ENCODE assay signal across 10 cellular contexts in the genomic region with DNA sequence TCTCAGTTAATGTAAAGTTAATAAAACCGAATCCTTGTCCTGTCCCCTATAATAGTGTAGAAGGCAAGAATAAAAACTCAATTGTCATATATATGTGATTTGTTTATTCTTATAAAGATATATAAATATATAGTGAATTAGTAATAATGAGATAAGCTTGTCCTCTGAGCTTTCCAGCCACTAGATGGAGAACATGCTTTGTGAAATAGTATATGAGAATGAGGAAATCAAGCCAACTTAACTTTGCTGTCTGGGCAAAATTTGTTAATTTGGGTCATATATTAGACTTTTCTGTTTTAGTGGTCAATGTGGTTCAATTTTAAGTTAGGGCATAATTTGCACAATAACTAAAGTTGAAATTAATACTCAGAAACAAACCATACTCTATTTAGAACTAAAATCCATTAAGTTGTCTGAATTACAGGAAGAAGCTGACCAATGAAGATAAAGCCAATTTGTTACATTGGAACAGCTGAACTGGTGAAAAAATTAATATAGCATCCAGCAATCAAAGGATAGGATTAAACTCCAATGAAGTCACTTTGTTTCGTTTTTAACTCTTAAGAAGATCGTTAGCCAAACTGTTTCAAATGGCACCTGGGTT.
DNase-seq lines count a peak whose midpoint lies in the region; FAIRE-seq and TF ChIP-seq lines count a peak whose summit lies in the region.
"Had no signal": no experiment of that assay in that cellular context is flagged by ENCODE, and none has a peak within 500 bp of the region (broad histone marks: within the 10 kb centered on the region; RNA-seq: fewer than 3 reads in every experiment).

No MANE protein-coding gene starts in this region.

- no peak for TF ChIP-seq POLR2A in sigmoid colon (IDR thresholded peaks at IDR 0.05)

- intact Hi-C loops in kidney (cut with DNase I) (loop anchor here (10.0 kb wide), 1 partner anchor 1172 kb away; no protein-coding TSS in a partner anchor), sigmoid colon (cut with DNase I) (no loop called here)

- H3K27me3 ChIP-seq in brain microvascular endothelial cell (replicated peaks) = no peaks in the 10 kb centered on the region
- no peaks in the 10 kb centered on the region for H3K27me3 ChIP-seq in MG63
- no peaks in the 10 kb centered on the region for H3K27me3 ChIP-seq in sigmoid colon

- in situ Hi-C loops in brain microvascular endothelial cell (cut with HindIII; ENCODE audit: low pct_ligation_motif_present, low sequenced_read_pairs) = no loop called here

- 72 to 76% methylated on average over 3 of the region's 3 CpGs for WGBS in sigmoid colon, 2 donors

- no peak overlapping the region for H3K27ac Mint-ChIP-seq in nephron
- H3K27ac Mint-ChIP-seq: stimulated activated naive CD8-positive, alpha-beta T cell treated with anti-CD3 and anti-CD28 coated beads, Interleukin-15, amount 100 ng/mL, for 72 hours had no signal

- H3K27ac ChIP-seq in brain microvascular endothelial cell (no peak overlapping the region), kidney (ENCODE audit: low read depth in 2 of 2, low read length in 2 of 2) (no peak overlapping the region), sigmoid colon (no peak overlapping the region)

- H3K4me3 ChIP-seq in brain microvascular endothelial cell (ENCODE audit: low read depth, low read length) (no peak overlapping the region), kidney (ENCODE audit: low read length in 2 of 2) (no peak overlapping the region), MG63 (no peak overlapping the region), sigmoid colon (no peak overlapping the region)

- H3K4me1 ChIP-seq in kidney (ENCODE audit: control insufficient read depth in 1 of 2, insufficient read depth in 1 of 2, low read depth in 1 of 2, low read length in 2 of 2) = no peaks in the 10 kb centered on the region
- no peaks in the 10 kb centered on the region for H3K4me1 ChIP-seq in sigmoid colon

- FAIRE-seq in kidney (lab: Jason Lieb, UNC) = no peak
- FAIRE-seq: GM19239 had no signal

- no peaks in the 10 kb centered on the region for H3K27me3 Mint-ChIP-seq in nephron (ENCODE audit: low read depth)
- H3K27me3 Mint-ChIP-seq: stimulated activated naive CD8-positive, alpha-beta T cell treated with anti-CD3 and anti-CD28 coated beads, Interleukin-15, amount 100 ng/mL, for 72 hours had no signal

- no peak overlapping the region for H3K4me3 Mint-ChIP-seq in nephron
- H3K4me3 Mint-ChIP-seq: stimulated activated naive CD8-positive, alpha-beta T cell treated with anti-CD3 and anti-CD28 coated beads, Interleukin-15, amount 100 ng/mL, for 72 hours had no signal

- no peak overlapping the region for H3K9ac ChIP-seq in kidney (ENCODE audit: low read length in 2 of 2)

- TF ChIP-seq CTCF in brain microvascular endothelial cell (IDR thresholded peaks at IDR 0.05; ENCODE audit: low read depth, low read length, missing control alignments) (peak; percentile 55), nephron (IDR thresholded peaks at IDR 0.05; ENCODE audit: unreplicated experiment in 3 of 3) (peak; percentile 63 to 72 (median 63)), kidney (IDR thresholded peaks at IDR 0.05; ENCODE audit: borderline replicate concordance, extremely low read depth, insufficient read depth) (no peak), sigmoid colon (IDR thresholded peaks at IDR 0.05) (peak in 2 of 4 experiments; percentile 17 to 28)

- no peaks in the 10 kb centered on the region for H3K9me3 ChIP-seq in kidney (ENCODE audit: control insufficient read depth in 1 of 2, low read length in 2 of 2)
- H3K9me3 ChIP-seq in MG63 = no peaks in the 10 kb centered on the region; the same call in none of the 2 replicates
- H3K9me3 ChIP-seq in sigmoid colon = no peaks in the 10 kb centered on the region

- H3K36me3 Mint-ChIP-seq in nephron (ENCODE audit: low read depth) = no peaks in the 10 kb centered on the region

- H3K9me3 Mint-ChIP-seq in nephron = no peaks in the 10 kb centered on the region
- H3K9me3 Mint-ChIP-seq: stimulated activated naive CD8-positive, alpha-beta T cell treated with anti-CD3 and anti-CD28 coated beads, Interleukin-15, amount 100 ng/mL, for 72 hours had no signal

- H3K36me3 ChIP-seq in brain microvascular endothelial cell (replicated peaks) (no peaks in the 10 kb centered on the region), kidney (ENCODE audit: control insufficient read depth in 1 of 2, insufficient read depth in 2 of 2, low read length in 2 of 2) (no peaks in the 10 kb centered on the region), MG63 (no peaks in the 10 kb centered on the region), sigmoid colon (no peaks in the 10 kb centered on the region)

- DNase-seq in EH (ENCODE audit: low read depth) (peak; percentile 7), NCI-H1694 treated with DMSO at 0.1 percent for 48 hours (lab: John Stamatoyannopoulos, UW) (peak; percentile 59), brain microvascular endothelial cell (peak; percentile 25), kidney (no peak), MG63 (no peak), NCI-H226 (no peak), sigmoid colon (no peak)
- DNase-seq: stimulated activated naive CD8-positive, alpha-beta T cell treated with anti-CD3 and anti-CD28 coated beads, Interleukin-15, amount 100 ng/mL, for 72 hours had no signal

- H3K4me1 Mint-ChIP-seq in nephron = no peaks in the 10 kb centered on the region
- H3K4me1 Mint-ChIP-seq: stimulated activated naive CD8-positive, alpha-beta T cell treated with anti-CD3 and anti-CD28 coated beads, Interleukin-15, amount 100 ng/mL, for 72 hours had no signal

- no peak for TF ChIP-seq EP300 in sigmoid colon (IDR thresholded peaks at IDR 0.05)

Comparison
In these comparisons a context has a peak if more than half of its experiments do, and no peak if none do; other contexts are left out.
1. DNase-seq: peak in EH (single experiment), NCI-H1694 treated with DMSO at 0.1 percent for 48 hours (single experiment) and brain microvascular endothelial cell (single experiment); none in kidney (single experiment), MG63 (single experiment), NCI-H226 (single experiment) and sigmoid colon (single experiment).